ENCODE assay signal across 1 cellular context in genomic region chr16:23537390-23537789, GRCh38.
TF ChIP-seq lines count a peak whose summit lies in the region.

No MANE protein-coding gene starts in this region.

TF ChIP-seq in HepG2, 621 proteins besides CTCF, POLR2A, EP300 and RAD21 (continued from another document and continues in another):
- TF ChIP-seq ZNF609 (CRISPR knock-in tag; IDR thresholded peaks at IDR 0.05; ENCODE audit: borderline replicate concordance), result no peak
- no peak for TF ChIP-seq ZNF776 (CRISPR knock-in tag; IDR thresholded peaks at IDR 0.05)
- no peak for TF ChIP-seq SATB2 (CRISPR knock-in tag; IDR thresholded peaks at IDR 0.05)
- TF ChIP-seq ZNF746 (CRISPR knock-in tag; IDR thresholded peaks at IDR 0.05), result no peak
- no peak for TF ChIP-seq ZFP36L1 (CRISPR knock-in tag; IDR thresholded peaks at IDR 0.05)
- no peak for TF ChIP-seq ZFP90 (CRISPR knock-in tag; IDR thresholded peaks at IDR 0.05; ENCODE audit: borderline replicate concordance)
- TF ChIP-seq ZNF337 (CRISPR knock-in tag; IDR thresholded peaks at IDR 0.05; ENCODE audit: borderline replicate concordance, low read depth), result no peak
- no peak for TF ChIP-seq PRDM4 (CRISPR knock-in tag; IDR thresholded peaks at IDR 0.05; ENCODE audit: borderline replicate concordance)
- TF ChIP-seq UBTF (CRISPR knock-in tag; IDR thresholded peaks at IDR 0.05), result no peak
- no peak for TF ChIP-seq ZSCAN25 (CRISPR knock-in tag; IDR thresholded peaks at IDR 0.05)
- TF ChIP-seq HMGXB4 (CRISPR knock-in tag; IDR thresholded peaks at IDR 0.05; ENCODE audit: borderline replicate concordance in 1 of 2, low read depth in 1 of 2), result no peak
- TF ChIP-seq TMF1 (CRISPR knock-in tag; IDR thresholded peaks at IDR 0.05; ENCODE audit: low read depth), result no peak
- no peak for TF ChIP-seq MAFF (IDR thresholded peaks at IDR 0.05; ENCODE audit: low read depth, low read length)
- TF ChIP-seq GABPA (IDR thresholded peaks at IDR 0.05; ENCODE audit: low read depth, low read length), result no peak
- 0 out of 2 replicates have a peak, but pooled peaks have one; percentile 16 for TF ChIP-seq GABPA (CRISPR knock-in tag; IDR thresholded peaks at IDR 0.05; ENCODE audit: low read depth)
- no peak for TF ChIP-seq HMG20B (CRISPR knock-in tag; conservative IDR thresholded peaks at IDR 0.05)
- TF ChIP-seq NFAT5 (CRISPR knock-in tag; IDR thresholded peaks at IDR 0.05), result no peak
- no peak for TF ChIP-seq ZNF552 (CRISPR knock-in tag; IDR thresholded peaks at IDR 0.05; ENCODE audit: borderline replicate concordance)
- no peak for TF ChIP-seq CREM (IDR thresholded peaks at IDR 0.05)
- no peak for TF ChIP-seq CREM (CRISPR knock-in tag; IDR thresholded peaks at IDR 0.05)
- no peak for TF ChIP-seq ONECUT2 (CRISPR knock-in tag; IDR thresholded peaks at IDR 0.05)
- TF ChIP-seq KDM5A (IDR thresholded peaks at IDR 0.05; ENCODE audit: borderline replicate concordance, low read length), result no peak
- TF ChIP-seq NR1H2 (CRISPR knock-in tag; IDR thresholded peaks at IDR 0.05; ENCODE audit: borderline replicate concordance, low read depth), result no peak
- TF ChIP-seq ZNF296 (CRISPR knock-in tag; conservative IDR thresholded peaks at IDR 0.05), result no peak
- TF ChIP-seq RFX1 (IDR thresholded peaks at IDR 0.05), result no peak
- TF ChIP-seq ZNF441 (CRISPR knock-in tag; IDR thresholded peaks at IDR 0.05; ENCODE audit: borderline replicate concordance), result no peak
- TF ChIP-seq ZBTB34 (CRISPR knock-in tag; IDR thresholded peaks at IDR 0.05), result no peak
- no peak for TF ChIP-seq ZNF768 (CRISPR knock-in tag; IDR thresholded peaks at IDR 0.05)
- no peak for TF ChIP-seq RCOR2 (CRISPR knock-in tag; IDR thresholded peaks at IDR 0.05)
- no peak for TF ChIP-seq PHF8 (CRISPR knock-in tag; IDR thresholded peaks at IDR 0.05)
- TF ChIP-seq ATRX (CRISPR knock-in tag; IDR thresholded peaks at IDR 0.05; ENCODE audit: borderline replicate concordance), result no peak
- no peak for TF ChIP-seq SMAD1 (CRISPR knock-in tag; IDR thresholded peaks at IDR 0.05; ENCODE audit: borderline replicate concordance, low read depth)
- TF ChIP-seq GMEB2 (CRISPR knock-in tag; IDR thresholded peaks at IDR 0.05; ENCODE audit: low read depth), result no peak
- TF ChIP-seq ZNF143 (CRISPR knock-in tag; IDR thresholded peaks at IDR 0.05), result no peak
- TF ChIP-seq NAIF1 (CRISPR knock-in tag; IDR thresholded peaks at IDR 0.05; ENCODE audit: borderline replicate concordance), result no peak
- TF ChIP-seq ZNF777 (CRISPR knock-in tag; IDR thresholded peaks at IDR 0.05), result no peak
- no peak for TF ChIP-seq SMARCE1 (IDR thresholded peaks at IDR 0.05; ENCODE audit: borderline replicate concordance)
- no peak for TF ChIP-seq ZNF619 (CRISPR knock-in tag; IDR thresholded peaks at IDR 0.05)
- no peak for TF ChIP-seq ZNF83 (CRISPR knock-in tag; IDR thresholded peaks at IDR 0.05; ENCODE audit: borderline replicate concordance)
- TF ChIP-seq ZBTB42 (CRISPR knock-in tag; IDR thresholded peaks at IDR 0.05), result no peak
- peak; percentile 29; the same call in 1 of the 2 replicates for TF ChIP-seq CBX5 (CRISPR knock-in tag; IDR thresholded peaks at IDR 0.05; ENCODE audit: borderline replicate concordance)
- TF ChIP-seq ZMYM4 (CRISPR knock-in tag; IDR thresholded peaks at IDR 0.05), result no peak
- TF ChIP-seq DR1 (CRISPR knock-in tag; IDR thresholded peaks at IDR 0.05), result no peak
- no peak for TF ChIP-seq ZNF766 (CRISPR knock-in tag; IDR thresholded peaks at IDR 0.05; ENCODE audit: borderline replicate concordance)
- TF ChIP-seq TRIM22 (IDR thresholded peaks at IDR 0.05), result no peak
- no peak for TF ChIP-seq ZNF547 (CRISPR knock-in tag; IDR thresholded peaks at IDR 0.05)
